Comparison of ENCODE assay signal across 8 cellular contexts in the genomic region with DNA sequence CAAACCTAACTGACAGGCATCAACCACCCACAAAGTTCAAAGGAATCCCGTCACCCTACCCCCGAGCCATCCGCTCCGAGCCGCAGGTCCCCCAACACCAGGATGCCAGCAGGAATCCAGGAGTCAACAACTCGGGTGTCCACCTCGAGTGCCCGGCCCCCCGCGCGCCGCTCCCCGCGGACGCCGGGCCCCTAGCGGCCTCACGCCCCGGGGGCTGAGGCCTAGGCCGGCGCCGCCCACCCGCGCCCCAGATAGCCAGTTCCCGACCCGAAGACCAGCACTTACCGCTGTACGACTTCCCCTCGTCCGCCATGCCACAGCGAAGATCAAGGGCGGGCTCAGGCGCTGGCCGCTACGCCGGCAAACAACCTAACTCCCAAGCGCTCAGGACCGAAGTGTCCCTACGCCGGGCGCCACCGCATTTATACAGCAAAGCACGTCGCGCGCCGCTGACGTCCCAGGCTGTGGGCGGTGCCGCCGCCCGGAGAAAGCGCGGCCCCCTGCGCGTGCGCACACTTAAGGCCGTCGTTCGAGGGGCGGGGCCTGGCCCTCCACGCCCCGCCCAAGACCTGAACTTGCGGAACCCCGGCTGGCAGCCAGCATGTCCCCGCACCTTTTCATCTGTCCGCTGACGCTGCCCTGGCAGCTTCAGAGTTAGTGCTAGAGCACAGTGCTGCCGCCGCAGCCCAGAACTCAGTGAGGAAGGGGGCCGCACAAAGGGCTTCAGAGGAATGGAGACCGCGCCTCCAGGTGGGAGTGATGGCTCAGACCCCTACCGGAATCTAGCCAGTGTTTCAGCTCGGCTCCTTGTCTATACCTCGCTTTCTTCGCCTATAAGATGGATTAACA. TPM values are rescaled to one million over a fixed set of nuclear protein-coding genes. Genes with fewer than 3 reads are reported as not detected.
A peak's percentile ranks its signal among the peaks of the same experiment; 100 is the strongest.
DNase-seq lines count a peak whose midpoint lies in the region; ATAC-seq and TF ChIP-seq lines count a peak whose summit lies in the region.

A gene (minus strand): TSS at position 397 of the 849 bp plus-strand sequence. CDS start 84 bp downstream, at position 313.

- H3K4me1 ChIP-seq in GM23338 (ENCODE audit: insufficient read depth) (peaks cover 14% of the 10 kb centered on the region; the same call in 1 of the 2 replicates), fibroblast of lung (ENCODE audit: control insufficient read depth, extremely low read depth, insufficient read depth, low read length) (peaks cover 18% of the 10 kb centered on the region)

- peaks cover 27% of the 10 kb centered on the region for H3K79me2 ChIP-seq in GM23338 (replicated peaks; ENCODE audit: insufficient read depth)
- peaks cover 24% of the 10 kb centered on the region for H3K79me2 ChIP-seq in fibroblast of lung (ENCODE audit: control insufficient read depth, insufficient read depth, low read length)

- ATAC-seq in GM23338 (peak; percentile 93), natural killer cell (peak; percentile 86 to 95 (median 86))

- no peaks in the 10 kb centered on the region for H3K9me3 ChIP-seq in fibroblast of lung (ENCODE audit: control insufficient read depth, insufficient read depth, low read depth, low read length)

- H3F3A ChIP-seq in GM23338 (replicated peaks; ENCODE audit: low read depth), result peaks cover 12% of the 10 kb centered on the region

- intact Hi-C loops in activated T-helper 1 cell treated with anti-CD3 and anti-CD28 coated beads, Interleukin-12 subunit alpha, Interleukin-12 subunit beta, Interleukin-2, Interleukin-4 antibody, amounts not matched to agents 30 ng/mL and 10 ng/mL and 1 ng/mL, durations not matched to agents 14 hours and 24 hours and 36 hours (cut with micrococcal nuclease), result loop anchor here (1.0 kb wide), 11 partner anchors 14 to 96 kb away; a partner anchor contains a TSS
- intact Hi-C loops in natural killer cell (cut with micrococcal nuclease), result loop anchor here (1.0 to 2.0 kb wide), 3 partner anchors 13 to 34 kb away; a partner anchor contains a TSS

- H3K4me2 ChIP-seq in GM23338 (peak within 1 kb of the TSS; percentile 94), fibroblast of lung (ENCODE audit: extremely low read depth, insufficient read depth, low read length) (peak within 1 kb of the TSS; percentile 97)

- H3K27ac Mint-ChIP-seq in GM23338 (peak within 1 kb of the TSS; percentile 97), natural killer cell (peak within 1 kb of the TSS; percentile 94 to 99)
- H3K27ac Mint-ChIP-seq in activated T-helper 1 cell treated with anti-CD3 and anti-CD28 coated beads, Interleukin-12 subunit alpha, Interleukin-12 subunit beta, Interleukin-2, Interleukin-4 antibody, amounts not matched to agents 30 ng/mL and 10 ng/mL and 1 ng/mL, durations not matched to agents 14 hours and 24 hours and 36 hours, result peak within 1 kb of the TSS; percentile 99

- H3K9me3 Mint-ChIP-seq in GM23338, result no peaks in the 10 kb centered on the region
- no peaks in the 10 kb centered on the region for H3K9me3 Mint-ChIP-seq in activated T-helper 1 cell treated with anti-CD3 and anti-CD28 coated beads, Interleukin-12 subunit alpha, Interleukin-12 subunit beta, Interleukin-2, Interleukin-4 antibody, amounts not matched to agents 30 ng/mL and 10 ng/mL and 1 ng/mL, durations not matched to agents 14 hours and 24 hours and 36 hours
- no peaks in the 10 kb centered on the region for H3K9me3 Mint-ChIP-seq in natural killer cell

- H3K4me1 Mint-ChIP-seq in GM23338, result peaks cover 18% of the 10 kb centered on the region
- peaks cover 40% of the 10 kb centered on the region for H3K4me1 Mint-ChIP-seq in activated T-helper 1 cell treated with anti-CD3 and anti-CD28 coated beads, Interleukin-12 subunit alpha, Interleukin-12 subunit beta, Interleukin-2, Interleukin-4 antibody, amounts not matched to agents 30 ng/mL and 10 ng/mL and 1 ng/mL, durations not matched to agents 14 hours and 24 hours and 36 hours (ENCODE audit: low read depth)
- H3K4me1 Mint-ChIP-seq in natural killer cell, result peaks cover 20 to 41% of the 10 kb centered on the region in 2 donors

- H2AFZ ChIP-seq in GM23338 (peak within 1 kb of the TSS; percentile 98), fibroblast of lung (ENCODE audit: low read length) (peak within 1 kb of the TSS; percentile 75)

- H3K9me2 ChIP-seq in GM23338 (ENCODE audit: insufficient read depth), result no peaks in the 10 kb centered on the region

- peak within 1 kb of the TSS; percentile 97 for H3K4me3 Mint-ChIP-seq in GM23338
- H3K4me3 Mint-ChIP-seq in activated T-helper 1 cell treated with anti-CD3 and anti-CD28 coated beads, Interleukin-12 subunit alpha, Interleukin-12 subunit beta, Interleukin-2, Interleukin-4 antibody, amounts not matched to agents 30 ng/mL and 10 ng/mL and 1 ng/mL, durations not matched to agents 14 hours and 24 hours and 36 hours, result peak within 1 kb of the TSS; percentile 100
- peak within 1 kb of the TSS; percentile 96 for H3K4me3 Mint-ChIP-seq in natural killer cell

- TF ChIP-seq CTCF in GM23338 (conservative IDR thresholded peaks at IDR 0.05; ENCODE audit: low read depth in 2 of 2), result 0 out of 4 replicates have a peak, but pooled peaks of 1 of the 2 experiments have one; percentile 9
- peak in 1 of 2 donors; percentile 8 for TF ChIP-seq CTCF in fibroblast of lung (conservative IDR thresholded peaks at IDR 0.05 in 1 of 2, IDR thresholded peaks at IDR 0.05 in 1 of 2; ENCODE audit: low read depth in 1 of 2, low read length in 2 of 2)
- TF ChIP-seq CTCF in natural killer cell (IDR thresholded peaks at IDR 0.05), result peak; percentile 25

- H3K27me3 ChIP-seq in GM23338 (ENCODE audit: insufficient read depth) (no peaks in the 10 kb centered on the region), fibroblast of lung (ENCODE audit: control insufficient read depth, insufficient read depth, low read length) (no peaks in the 10 kb centered on the region)

- peak within 1 kb of the TSS; percentile 92 for H3K27ac ChIP-seq in GM23338 (ENCODE audit: low read depth)
- H3K27ac ChIP-seq in fibroblast of lung (ENCODE audit: insufficient read depth, low read length), result peak within 1 kb of the TSS; percentile 75

- H3K36me3 Mint-ChIP-seq in GM23338 (ENCODE audit: low read depth), result peaks cover 32% of the 10 kb centered on the region
- H3K36me3 Mint-ChIP-seq in activated T-helper 1 cell treated with anti-CD3 and anti-CD28 coated beads, Interleukin-12 subunit alpha, Interleukin-12 subunit beta, Interleukin-2, Interleukin-4 antibody, amounts not matched to agents 30 ng/mL and 10 ng/mL and 1 ng/mL, durations not matched to agents 14 hours and 24 hours and 36 hours (ENCODE audit: low read depth), result peaks cover 37% of the 10 kb centered on the region
- no peaks in the 10 kb centered on the region for H3K36me3 Mint-ChIP-seq in natural killer cell

- peak within 1 kb of the TSS; percentile 91 for H3K9ac ChIP-seq in fibroblast of lung (ENCODE audit: insufficient read depth, low read length)

- DNase-seq in EL, result peak; percentile 94
- DNase-seq in GM23338 (ENCODE audit: low spot score), result peak; percentile 96
- peak; percentile 91 for DNase-seq in LHCN-M2 (ENCODE audit: low read depth)
- peak; percentile 90 for DNase-seq in RPMI7951 (ENCODE audit: low read depth)
- DNase-seq in activated T-helper 1 cell treated with anti-CD3 and anti-CD28 coated beads, Interleukin-12 subunit alpha, Interleukin-12 subunit beta, Interleukin-2, Interleukin-4 antibody, amounts not matched to agents 30 ng/mL and 10 ng/mL and 1 ng/mL, durations not matched to agents 14 hours and 24 hours and 36 hours (ENCODE audit: low spot score), result peak; percentile 95
- DNase-seq in fibroblast of lung (ENCODE audit: low read depth in 2 of 2), result peak; percentile 88 to 95
- DNase-seq in natural killer cell, result peak; percentile 99
- DNase-seq in stimulated activated naive CD4-positive, alpha-beta T cell (lab: John Stamatoyannopoulos, UW), result peak; percentile 92 to 98 (median 94)

- H3K27me3 Mint-ChIP-seq in GM23338 (ENCODE audit: insufficient read depth, low read depth, poor library complexity) (peaks cover 7% of the 10 kb centered on the region), natural killer cell (ENCODE audit: low read depth in 2 of 2) (no peaks in the 10 kb centered on the region)
- peaks cover 2% of the 10 kb centered on the region for H3K27me3 Mint-ChIP-seq in activated T-helper 1 cell treated with anti-CD3 and anti-CD28 coated beads, Interleukin-12 subunit alpha, Interleukin-12 subunit beta, Interleukin-2, Interleukin-4 antibody, amounts not matched to agents 30 ng/mL and 10 ng/mL and 1 ng/mL, durations not matched to agents 14 hours and 24 hours and 36 hours (ENCODE audit: insufficient read depth)

- H3K4me3 ChIP-seq in GM23338 (peak within 1 kb of the TSS; percentile 73), fibroblast of lung (replicated peaks in 1 of 4; ENCODE audit: control extremely low read depth in 1 of 4, insufficient read depth in 1 of 4, low read depth in 3 of 4, low read length in 4 of 4) (peak within 1 kb of the TSS; percentile 82 to 93 (median 87))

- H3K36me3 ChIP-seq in GM23338 (ENCODE audit: insufficient read depth) (peaks cover 27% of the 10 kb centered on the region; the same call in 1 of the 2 replicates), fibroblast of lung (ENCODE audit: control insufficient read depth, insufficient read depth, low read length) (peaks cover 13% of the 10 kb centered on the region)

- H4K20me1 ChIP-seq in GM23338 (replicated peaks; ENCODE audit: insufficient read depth) (peaks cover 10% of the 10 kb centered on the region), fibroblast of lung (ENCODE audit: control insufficient read depth, extremely low read depth, insufficient read depth, low read length) (no peaks in the 10 kb centered on the region)

TF ChIP-seq in GM23338, 12 proteins besides CTCF, POLR2A, EP300 and RAD21 (continues in another document):
- TF ChIP-seq NANOG (IDR thresholded peaks at IDR 0.05; ENCODE audit: borderline replicate concordance), result no peak

RNA-seq across cellular contexts. Expression of the gene that starts here (rescaled TPM):
- 31.8 and 33.8 TPM in 2 replicates for total RNA-seq in GM23338 (2014; rRNA removed; shearing (Covaris generic))
- 31.1 and 31.7 TPM in 2 replicates for polyA plus RNA-seq in GM23338 (2016; fragmentation: Nextera tagmentation; extraction: Ambion mirVana)
- total RNA-seq in LHCN-M2 (2014; rRNA removed), result 34.2 and 39.6 TPM in 2 replicates
- polyA plus RNA-seq in LHCN-M2 (2012), result 31.4 TPM
- total RNA-seq in RPMI7951 (2014; rRNA removed; shearing (Covaris generic)), result 24.9 and 26.1 TPM in 2 replicates
- total RNA-seq in activated T-helper 1 cell treated with anti-CD3 and anti-CD28 coated beads, Interleukin-12 subunit alpha, Interleukin-12 subunit beta, Interleukin-2, Interleukin-4 antibody, amounts not matched to agents 30 ng/mL and 10 ng/mL and 1 ng/mL, durations not matched to agents 14 hours and 24 hours and 36 hours, result 155 and 158 TPM in 2 replicates
- 14.9 and 17.2 TPM in 2 replicates for total RNA-seq in fibroblast of lung
- polyA plus RNA-seq in fibroblast of lung, result 27.8 and 43.7 TPM in 2 replicates
- polyA plus RNA-seq in fibroblast of lung (2012), result 32.3 and 43.7 TPM in 2 replicates
- polyA minus RNA-seq in fibroblast of lung (ENCODE audit: low replicate concordance), result 104 and 111 TPM in 2 replicates
- total RNA-seq in natural killer cell, result 100 to 1,000 TPM; 284 to 341 (median 319) TPM

Comparison
In these comparisons a context has a peak if more than half of its experiments do, and no peak if none do; other contexts are left out.
1. Peak in every context shown above with its lines: DNase-seq, ATAC-seq, H3K4me3 ChIP-seq and H3K27ac ChIP-seq.